Comparison of ENCODE assay signal across 9 cellular contexts in the genomic region with DNA sequence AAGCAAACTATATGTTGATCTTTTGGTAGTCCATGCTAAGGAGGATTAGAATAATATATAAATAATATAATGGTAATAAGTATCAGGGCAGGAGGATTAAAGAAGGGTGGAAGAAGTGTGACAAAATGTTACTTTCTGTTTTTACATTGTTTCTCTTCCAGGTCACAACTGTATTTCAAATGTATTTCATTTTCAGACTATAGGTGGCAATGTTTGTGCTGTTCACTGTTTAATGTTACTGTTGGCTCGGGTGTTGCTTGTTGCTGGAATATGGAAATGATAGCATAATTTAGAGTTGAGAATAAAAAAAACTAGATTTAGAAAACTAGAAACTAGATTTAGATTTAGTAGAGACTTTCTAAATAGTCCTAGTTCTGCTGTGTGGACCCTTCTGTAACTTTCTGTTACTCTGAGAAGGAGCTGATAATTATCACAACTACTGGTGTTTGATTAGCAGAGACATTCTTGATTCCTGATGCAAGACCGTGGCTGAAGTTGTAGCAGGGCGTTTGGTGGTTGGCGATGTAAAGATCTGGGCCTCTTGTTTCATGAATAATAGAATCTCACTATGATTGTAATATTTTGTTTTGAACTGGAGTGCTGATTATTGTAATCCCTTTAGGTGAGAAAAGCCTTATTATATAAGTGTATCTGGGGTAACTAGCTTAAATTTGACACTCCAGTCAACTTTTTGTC. TPM values are rescaled to one million over a fixed set of nuclear protein-coding genes. Genes with fewer than 3 reads are reported as not detected.
DNase-seq lines count a peak whose midpoint lies in the region; ATAC-seq, FAIRE-seq and TF ChIP-seq lines count a peak whose summit lies in the region.
"Had no signal": no experiment of that assay in that cellular context is flagged by ENCODE, and none has a peak within 500 bp of the region (broad histone marks: within the 10 kb centered on the region; RNA-seq: fewer than 3 reads in every experiment).

No MANE protein-coding gene starts in this region.

- peak; percentile 77 for FAIRE-seq in GM18507 (lab: Jason Lieb, UNC)

- intact Hi-C loops in mucosa of descending colon (cut with DNase I, micrococcal nuclease) = no loop called here

- DNase-seq in GM18507 (ENCODE audit: extremely low spot score, insufficient read length, low read depth) (peak; percentile 37), amniotic stem cell (lab: John Stamatoyannopoulos, UW) (peak; percentile 10), mucosa of descending colon (no peak), NCI-H187 treated with DMSO at 0.1 percent for 48 hours (lab: John Stamatoyannopoulos, UW) (no peak), COR-L47 (lab: John Stamatoyannopoulos, UW) (no peak)
- DNase-seq: natural killer cell had no signal

- no peaks in the 10 kb centered on the region for H3K36me3 ChIP-seq in mucosa of descending colon (ENCODE audit: low read depth)

- ATAC-seq in HG03159 (IDR thresholded peaks at IDR 0.05; ENCODE audit: unreplicated experiment) (peak; percentile 78), mucosa of descending colon (peak; percentile 67), HG03097 (IDR thresholded peaks at IDR 0.05; ENCODE audit: low FRiP score, unreplicated experiment) (no peak), GM19324 (IDR thresholded peaks at IDR 0.05; ENCODE audit: low FRiP score, unreplicated experiment) (no peak)

- H3K4me1 ChIP-seq in mucosa of descending colon (ENCODE audit: low read depth) = peaks cover 6% of the 10 kb centered on the region

- no peak for TF ChIP-seq CTCF in mucosa of descending colon (IDR thresholded peaks at IDR 0.05)

- no peak overlapping the region for H3K4me3 ChIP-seq in mucosa of descending colon

- no peaks in the 10 kb centered on the region for H3K9me3 ChIP-seq in mucosa of descending colon

RNA-seq across cellular contexts. Expression of a gene that starts 7.9 kb away (rescaled TPM):
- total RNA-seq in mucosa of descending colon = 100 to 1,000 TPM; 161 to 309 (median 256) TPM

Comparison
In these comparisons a context has a peak if more than half of its experiments do, and no peak if none do; other contexts are left out.
1. DNase-seq: peak in GM18507 (single experiment) and amniotic stem cell (single experiment); none in mucosa of descending colon (0 of 3), NCI-H187 treated with DMSO at 0.1 percent for 48 hours (single experiment) and COR-L47 (single experiment).
2. ATAC-seq: peak in HG03159 (single experiment) and mucosa of descending colon (single experiment); none in HG03097 (single experiment) and GM19324 (single experiment).